In genomic region chr6:134288538-134289203, GRCh38 we compare ENCODE assay signal across 1 cellular context.
A peak's percentile ranks its signal among the peaks of the same experiment; 100 is the strongest.
TF ChIP-seq lines count a peak whose summit lies in the region.

No MANE protein-coding gene starts in this region.

TF ChIP-seq in SK-N-SH treated with all-trans-retinoic acid at 6 μM for 48 hours, 23 proteins besides CTCF, POLR2A, EP300 and RAD21 (continued from another document):
- TF ChIP-seq TSHZ2 (CRISPR knock-in tag; IDR thresholded peaks at IDR 0.05) (no peak), PPARA (CRISPR knock-in tag; IDR thresholded peaks at IDR 0.05; ENCODE audit: borderline replicate concordance) (no peak), ZFP3 (CRISPR knock-in tag; IDR thresholded peaks at IDR 0.05) (peak; percentile 65; the same call in 1 of the 2 replicates), GLIS3 (CRISPR knock-in tag; IDR thresholded peaks at IDR 0.05) (peak; percentile 73; the same call in 1 of the 2 replicates), OSR1 (CRISPR knock-in tag; IDR thresholded peaks at IDR 0.05) (no peak)
